1 cellular context compared by ENCODE assay signal in the genomic region with DNA sequence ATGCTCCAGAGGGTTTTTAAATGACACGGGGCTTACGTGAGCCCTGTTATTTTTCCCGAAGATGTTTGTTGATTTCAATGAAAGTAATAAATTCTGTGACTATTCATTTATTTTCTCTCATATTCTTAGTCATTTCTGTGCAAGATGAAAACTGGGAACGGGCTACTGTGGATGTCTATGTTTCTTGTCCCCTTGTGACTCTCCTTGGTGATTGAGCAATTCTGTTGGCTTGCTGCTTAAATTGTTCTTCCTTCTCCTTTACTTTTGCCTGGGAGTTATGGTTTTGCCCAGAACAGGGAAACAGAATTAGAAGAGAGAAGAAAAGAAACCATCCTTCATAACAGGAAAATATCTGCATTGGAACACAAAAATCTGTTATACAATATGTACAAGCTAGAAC.
TF ChIP-seq lines count a peak whose summit lies in the region.

No MANE protein-coding gene starts in this region.

TF ChIP-seq in IMR-90, 13 proteins besides CTCF, POLR2A, EP300 and RAD21 (continued from another document):
- TF ChIP-seq, protein P1, sequence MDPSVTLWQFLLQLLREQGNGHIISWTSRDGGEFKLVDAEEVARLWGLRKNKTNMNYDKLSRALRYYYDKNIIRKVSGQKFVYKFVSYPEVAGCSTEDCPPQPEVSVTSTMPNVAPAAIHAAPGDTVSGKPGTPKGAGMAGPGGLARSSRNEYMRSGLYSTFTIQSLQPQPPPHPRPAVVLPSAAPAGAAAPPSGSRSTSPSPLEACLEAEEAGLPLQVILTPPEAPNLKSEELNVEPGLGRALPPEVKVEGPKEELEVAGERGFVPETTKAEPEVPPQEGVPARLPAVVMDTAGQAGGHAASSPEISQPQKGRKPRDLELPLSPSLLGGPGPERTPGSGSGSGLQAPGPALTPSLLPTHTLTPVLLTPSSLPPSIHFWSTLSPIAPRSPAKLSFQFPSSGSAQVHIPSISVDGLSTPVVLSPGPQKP (IDR thresholded peaks at IDR 0.05; ENCODE audit: borderline replicate concordance, low read depth, low read length) = no peak
